4 cellular contexts compared by ENCODE assay signal in the genomic region with DNA sequence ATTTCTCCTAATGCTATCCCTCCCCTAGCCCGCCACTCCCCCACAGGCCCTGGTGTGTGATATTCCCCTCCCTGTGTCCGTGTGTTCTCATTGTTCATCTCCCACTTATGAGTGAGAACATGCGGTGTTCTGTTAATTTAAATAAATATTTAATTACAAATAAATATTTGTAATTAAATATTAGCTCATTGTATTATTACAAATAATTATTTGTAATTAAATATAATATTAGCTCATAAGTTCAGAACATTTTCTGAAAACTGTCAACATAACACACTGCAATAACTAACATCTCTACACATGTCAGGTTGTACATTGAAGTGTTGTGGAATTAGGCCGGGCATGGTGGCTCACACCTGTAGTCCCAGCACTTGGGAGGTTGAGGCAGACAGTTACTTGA. TPM values are rescaled to one million over a fixed set of nuclear protein-coding genes. Genes with fewer than 3 reads are reported as not detected.
"Had no signal": no experiment of that assay in that cellular context is flagged by ENCODE, and none has a peak within 500 bp of the region (broad histone marks: within the 10 kb centered on the region; RNA-seq: fewer than 3 reads in every experiment).

No MANE protein-coding gene starts in this region.

- ATAC-seq: GM12878 had no signal

- DNase-seq: GDM1, GF-D8 had no signal

RNA-seq across cellular contexts. Expression of a gene that starts 5.4 kb away (rescaled TPM):
- total RNA-seq: G401 had no signal

RNA-seq across cellular contexts. Expression of a gene that starts 45.0 kb away (rescaled TPM):
- total RNA-seq: GM12878 had no signal
